8 cellular contexts compared by ENCODE assay signal in genomic region chr7:47291461-47292051, GRCh38.
DNase-seq lines count a peak whose midpoint lies in the region; ATAC-seq and TF ChIP-seq lines count a peak whose summit lies in the region.

No MANE protein-coding gene starts in this region.

- H3K27ac ChIP-seq in testis = no peak overlapping the region

- TF ChIP-seq POLR2A in testis (IDR thresholded peaks at IDR 0.05) = no peak

- H3K36me3 ChIP-seq in testis (ENCODE audit: low read depth, missing control alignments) = no peaks in the 10 kb centered on the region

- no peaks in the 10 kb centered on the region for H3K27me3 ChIP-seq in testis

- WGBS in testis, 2 donors = 77 to 87% methylated on average over 4 of the region's 4 CpGs

- TF ChIP-seq CTCF in GM13976 (IDR thresholded peaks at IDR 0.05; ENCODE audit: borderline replicate concordance, control extremely low read depth, extremely low read depth, insufficient read depth, missing control alignments) = no peak
- TF ChIP-seq CTCF in testis (IDR thresholded peaks at IDR 0.05) = no peak

- peaks cover 3% of the 10 kb centered on the region for H3K4me1 ChIP-seq in testis

- DNase-seq in GM13976 (ENCODE audit: low spot score) (peak; percentile 62), HT1080 (ENCODE audit: low read depth) (peak; percentile 99), amniotic stem cell (lab: John Stamatoyannopoulos, UW) (peak; percentile 92), myocyte (ENCODE audit: low read depth) (peak; percentile 94), C1 segment of cervical spinal cord (lab: John Stamatoyannopoulos, UW) (no peak), T-helper 9 cell (no peak), testis (no peak)

- in situ Hi-C loops in GM13976 (cut with MboI; ENCODE audit: low sequenced_read_pairs, unreplicated experiment) = no loop called here

- intact Hi-C loops in testis (cut with DNase I; ENCODE audit: low total_unique reads) = no loop called here

- no peak overlapping the region for H3K4me3 ChIP-seq in testis

- peak; percentile 84 for ATAC-seq in GM21528 (IDR thresholded peaks at IDR 0.05; ENCODE audit: low FRiP score, unreplicated experiment)

- no peaks in the 10 kb centered on the region for H3K9me3 ChIP-seq in testis

Comparison
In these comparisons a context has a peak if more than half of its experiments do, and no peak if none do; other contexts are left out.
1. DNase-seq: peak in GM13976 (single experiment), HT1080 (single experiment), amniotic stem cell (single experiment) and myocyte (single experiment); none in C1 segment of cervical spinal cord (0 of 14), T-helper 9 cell (single experiment) and testis (single experiment).